In the genomic region with DNA sequence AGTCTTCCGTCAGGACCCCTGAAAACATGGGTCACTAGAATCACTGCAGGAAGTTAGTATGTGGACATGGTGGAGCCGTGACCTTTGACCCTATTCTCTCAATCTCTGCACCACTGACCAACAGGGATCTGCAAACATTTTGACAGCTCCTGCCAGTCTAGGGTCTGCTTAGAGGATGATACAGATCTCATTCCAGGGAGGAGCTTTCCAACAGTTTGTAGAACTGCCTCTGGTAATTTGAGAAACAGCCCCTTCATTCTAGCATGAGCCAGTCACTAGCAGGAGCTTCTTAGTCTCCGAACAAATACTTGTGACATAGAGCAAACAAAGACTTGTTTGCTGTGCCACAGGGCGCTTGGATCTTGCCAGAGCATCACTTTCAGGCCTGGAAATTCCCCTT, we compare ENCODE assay signal across 15 cellular contexts.
DNase-seq lines count a peak whose midpoint lies in the region; ATAC-seq, FAIRE-seq and TF ChIP-seq lines count a peak whose summit lies in the region.
"Had no signal": no experiment of that assay in that cellular context is flagged by ENCODE, and none has a peak within 500 bp of the region (broad histone marks: within the 10 kb centered on the region; RNA-seq: fewer than 3 reads in every experiment).

No MANE protein-coding gene starts in this region.

- peak; percentile 0 to 26 for DNase-seq in A549 (ENCODE audit: low read depth in 1 of 2, low spot score in 1 of 2)
- DNase-seq in LNCaP clone FGC (ENCODE audit: low read depth): peak; percentile 71
- DNase-seq in NCI-H748 (lab: John Stamatoyannopoulos, UW; ENCODE audit: unreplicated experiment): peak; percentile 93
- peak; percentile 66 for DNase-seq in HepG2 (ENCODE audit: low spot score)
- no peak for DNase-seq in NCI-H1436 (lab: John Stamatoyannopoulos, UW)
- DNase-seq in activated naive CD4-positive, alpha-beta T cell treated with anti-CD3 and anti-CD28 coated beads for 36 hours: no peak
- no peak for DNase-seq in SW 1271 (lab: John Stamatoyannopoulos, UW)
- DNase-seq in RPMI8226: no peak
- DNase-seq: activated CD4-positive, alpha-beta T cell treated with anti-CD3 and anti-CD28 coated beads for 36 hours; activated naive CD8-positive, alpha-beta T cell treated with anti-CD3 and anti-CD28 coated beads, Interleukin-2, amount 10 ng/mL, durations not matched to agents 7 days and 5 days; HCEC 1CT; hypothalamus; left colon; naive thymus-derived CD4-positive, alpha-beta T cell had no signal

- no peaks in the 10 kb centered on the region for H3K36me3 ChIP-seq in HepG2 (replicated peaks in 1 of 2; ENCODE audit: control insufficient read depth in 1 of 2, insufficient read depth in 2 of 2, low read length in 2 of 2)
- H3K36me3 ChIP-seq: cardiac muscle cell had no signal

- no TSS peak for BruUV-seq in HepG2 (replicated peaks; lab: Mats Ljungman, UMichigan)

- in situ Hi-C loops in HepG2 (cut with HindIII; ENCODE audit: extremely low pct_ligation_motif_present, low pct_unique_long_range_greater_than_20kb): no loop called here

- ATAC-seq in A549: peak in 1 of 2 experiments; percentile 75; a peak in 3 of 6 replicates
- peak; percentile 78 for ATAC-seq in HepG2
- ATAC-seq: activated CD4-positive, alpha-beta T cell treated with anti-CD3 and anti-CD28 coated beads for 36 hours; left colon; naive thymus-derived CD4-positive, alpha-beta T cell had no signal

- TF ChIP-seq EP300 in A549 (IDR thresholded peaks at IDR 0.05) (no peak), HepG2 (IDR thresholded peaks at IDR 0.05; ENCODE audit: low read depth in 2 of 2, low read length in 2 of 2) (no peak), HepG2 (CRISPR knock-in tag; IDR thresholded peaks at IDR 0.05; ENCODE audit: borderline replicate concordance) (no peak)

- H4K20me1 ChIP-seq in HepG2 (ENCODE audit: insufficient read depth, low read length): no peaks in the 10 kb centered on the region

- H3K4me1 ChIP-seq in A549: peaks cover 2% of the 10 kb centered on the region; the same call in 1 of the 3 replicates
- H3K4me1 ChIP-seq in HepG2 (ENCODE audit: insufficient read depth, low read length): peaks cover 9% of the 10 kb centered on the region

- H3K9me3 Mint-ChIP-seq in activated naive CD4-positive, alpha-beta T cell treated with anti-CD3 and anti-CD28 coated beads for 36 hours: no peaks in the 10 kb centered on the region

- FAIRE-seq in A549 (lab: Jason Lieb, UNC): no peak
- FAIRE-seq in HepG2 (lab: Jason Lieb, UNC): peak; percentile 77

- H3K27me3 Mint-ChIP-seq in activated naive CD4-positive, alpha-beta T cell treated with anti-CD3 and anti-CD28 coated beads for 36 hours (ENCODE audit: low read depth): no peaks in the 10 kb centered on the region
- H3K27me3 Mint-ChIP-seq: activated CD4-positive, alpha-beta T cell treated with anti-CD3 and anti-CD28 coated beads for 36 hours; activated naive CD8-positive, alpha-beta T cell treated with anti-CD3 and anti-CD28 coated beads, Interleukin-2, amount 10 ng/mL, durations not matched to agents 7 days and 5 days; naive thymus-derived CD4-positive, alpha-beta T cell had no signal

- no peak overlapping the region for H3K27ac Mint-ChIP-seq in activated naive CD4-positive, alpha-beta T cell treated with anti-CD3 and anti-CD28 coated beads for 36 hours
- H3K27ac Mint-ChIP-seq: activated CD4-positive, alpha-beta T cell treated with anti-CD3 and anti-CD28 coated beads for 36 hours; activated naive CD8-positive, alpha-beta T cell treated with anti-CD3 and anti-CD28 coated beads, Interleukin-2, amount 10 ng/mL, durations not matched to agents 7 days and 5 days had no signal

- H3K27ac ChIP-seq in A549 (no peak overlapping the region), HepG2 (ENCODE audit: extremely low read length, insufficient read depth, low read length) (no peak overlapping the region)
- H3K27ac ChIP-seq: cardiac muscle cell had no signal

- TF ChIP-seq RAD21 in A549 (conservative IDR thresholded peaks at IDR 0.05 in 1 of 2, IDR thresholded peaks at IDR 0.05 in 1 of 2) (no peak), HepG2 (CRISPR knock-in tag; IDR thresholded peaks at IDR 0.05) (no peak)

- H3K4me1 Mint-ChIP-seq in activated naive CD4-positive, alpha-beta T cell treated with anti-CD3 and anti-CD28 coated beads for 36 hours (ENCODE audit: low read depth): peaks cover 2% of the 10 kb centered on the region
- H3K4me1 Mint-ChIP-seq: activated naive CD8-positive, alpha-beta T cell treated with anti-CD3 and anti-CD28 coated beads, Interleukin-2, amount 10 ng/mL, durations not matched to agents 7 days and 5 days had no signal

- H3K4me3 ChIP-seq in A549 (no peak overlapping the region), LNCaP clone FGC (ENCODE audit: low read depth, low read length) (no peak overlapping the region), HepG2 (replicated peaks in 1 of 3; ENCODE audit: insufficient read depth in 1 of 3, low read depth in 2 of 3, low read length in 3 of 3) (no peak overlapping the region)
- H3K4me3 ChIP-seq: cardiac muscle cell had no signal

- no peaks in the 10 kb centered on the region for H3K79me2 ChIP-seq in HepG2 (ENCODE audit: insufficient read depth, low read length)

- H2AFZ ChIP-seq in HepG2 (ENCODE audit: low read length): no peak overlapping the region

- intact Hi-C loops in HepG2 (cut with micrococcal nuclease; ENCODE audit: unreplicated experiment): no loop called here
- intact Hi-C loops in activated naive CD4-positive, alpha-beta T cell treated with anti-CD3 and anti-CD28 coated beads for 36 hours (cut with micrococcal nuclease): no loop called here

- TF ChIP-seq POLR2A in A549 (IDR thresholded peaks at IDR 0.05; ENCODE audit: low read length) (no peak), HepG2 (IDR thresholded peaks at IDR 0.05; ENCODE audit: insufficient read depth in 1 of 2, low read depth in 2 of 2, low read length in 2 of 2) (no peak)

- no peaks in the 10 kb centered on the region for H3K27me3 ChIP-seq in HepG2 (ENCODE audit: control insufficient read depth in 1 of 2, insufficient read depth in 2 of 2, low read length in 2 of 2)
- H3K27me3 ChIP-seq: cardiac muscle cell had no signal

- H3K4me2 ChIP-seq in A549 (peak overlapping the region; percentile 28; the same call in 1 of the 3 replicates), HepG2 (ENCODE audit: low read depth, low read length) (no peak overlapping the region)

- WGBS in A549 (ENCODE audit: missing lambda C conversion rate): 19% methylated on average over 3 of the region's 4 CpGs
- 8% methylated on average over 3 of the region's 4 CpGs for WGBS in HepG2 (ENCODE audit: low lambda C conversion rate)

- POLR2A ChIA-PET in A549 (lab: Yijun Ruan, JAX) (no interaction called here), HepG2 (lab: Yijun Ruan, JAX) (no interaction called here)

- H3K4me3 Mint-ChIP-seq in activated naive CD4-positive, alpha-beta T cell treated with anti-CD3 and anti-CD28 coated beads for 36 hours: no peak overlapping the region
- H3K4me3 Mint-ChIP-seq: activated CD4-positive, alpha-beta T cell treated with anti-CD3 and anti-CD28 coated beads for 36 hours; activated naive CD8-positive, alpha-beta T cell treated with anti-CD3 and anti-CD28 coated beads, Interleukin-2, amount 10 ng/mL, durations not matched to agents 7 days and 5 days; naive thymus-derived CD4-positive, alpha-beta T cell had no signal

- TF ChIP-seq CTCF in A549 (IDR thresholded peaks at IDR 0.05) (no peak), LNCaP clone FGC (IDR thresholded peaks at IDR 0.05; ENCODE audit: control insufficient read depth, extremely low read depth, insufficient read depth) (no peak), HepG2 (CRISPR knock-in tag; IDR thresholded peaks at IDR 0.05) (no peak)

- H3K9ac ChIP-seq in HepG2 (ENCODE audit: insufficient read depth, low read depth, low read length): no peak overlapping the region

- no peaks in the 10 kb centered on the region for H3K9me3 ChIP-seq in A549
- no peaks in the 10 kb centered on the region for H3K9me3 ChIP-seq in HepG2 (ENCODE audit: low read length)

- H3K36me3 Mint-ChIP-seq in activated naive CD4-positive, alpha-beta T cell treated with anti-CD3 and anti-CD28 coated beads for 36 hours (ENCODE audit: low read depth): no peaks in the 10 kb centered on the region
- H3K36me3 Mint-ChIP-seq: activated naive CD8-positive, alpha-beta T cell treated with anti-CD3 and anti-CD28 coated beads, Interleukin-2, amount 10 ng/mL, durations not matched to agents 7 days and 5 days; naive thymus-derived CD4-positive, alpha-beta T cell had no signal

- CTCF ChIA-PET in A549 (lab: Yijun Ruan, JAX): no interaction called here
- CTCF ChIA-PET in HepG2 (lab: Yijun Ruan, JAX; ENCODE audit: low intra/inter-chr PET ratio, low total read pairs): no interaction called here
- CTCF ChIA-PET in activated naive CD4-positive, alpha-beta T cell treated with anti-CD3 and anti-CD28 coated beads for 36 hours (lab: Charles Lee): no interaction called here

TF ChIP-seq in A549, 52 proteins besides CTCF, POLR2A, EP300 and RAD21 (continues in another document):
- TF ChIP-seq ZSCAN20 (CRISPR knock-in tag; IDR thresholded peaks at IDR 0.05) (no peak), NFE2L2 (conservative IDR thresholded peaks at IDR 0.05; ENCODE audit: low read length) (no peak), CHD4 (IDR thresholded peaks at IDR 0.05; ENCODE audit: borderline replicate concordance) (no peak), SREBF2 (IDR thresholded peaks at IDR 0.05) (no peak), RNF2 (IDR thresholded peaks at IDR 0.05; ENCODE audit: borderline replicate concordance, low read depth) (no peak), ESRRA (IDR thresholded peaks at IDR 0.05; ENCODE audit: borderline replicate concordance, low read length) (no peak), FOSB (CRISPR knock-in tag; IDR thresholded peaks at IDR 0.05) (no peak), CBX8 (IDR thresholded peaks at IDR 0.05) (no peak), HES2 (IDR thresholded peaks at IDR 0.05) (no peak)

Comparison
In these comparisons a context has a peak if more than half of its experiments do, and no peak if none do; other contexts are left out.
1. DNase-seq: peak in A549 (2 of 2), LNCaP clone FGC (single experiment), NCI-H748 (single experiment) and HepG2 (single experiment); none in NCI-H1436 (single experiment), activated naive CD4-positive, alpha-beta T cell treated with anti-CD3 and anti-CD28 coated beads for 36 hours (single experiment), SW 1271 (0 of 2) and RPMI8226 (single experiment).